Comparison of ENCODE assay signal across 1 cellular context in genomic region chr11:706957-707816, GRCh38.
TF ChIP-seq lines count a peak whose summit lies in the region.

No MANE protein-coding gene starts in this region.

TF ChIP-seq in HepG2, 621 proteins besides CTCF, POLR2A, EP300 and RAD21 (continued from another document and continues in another):
- TF ChIP-seq, protein P1, sequence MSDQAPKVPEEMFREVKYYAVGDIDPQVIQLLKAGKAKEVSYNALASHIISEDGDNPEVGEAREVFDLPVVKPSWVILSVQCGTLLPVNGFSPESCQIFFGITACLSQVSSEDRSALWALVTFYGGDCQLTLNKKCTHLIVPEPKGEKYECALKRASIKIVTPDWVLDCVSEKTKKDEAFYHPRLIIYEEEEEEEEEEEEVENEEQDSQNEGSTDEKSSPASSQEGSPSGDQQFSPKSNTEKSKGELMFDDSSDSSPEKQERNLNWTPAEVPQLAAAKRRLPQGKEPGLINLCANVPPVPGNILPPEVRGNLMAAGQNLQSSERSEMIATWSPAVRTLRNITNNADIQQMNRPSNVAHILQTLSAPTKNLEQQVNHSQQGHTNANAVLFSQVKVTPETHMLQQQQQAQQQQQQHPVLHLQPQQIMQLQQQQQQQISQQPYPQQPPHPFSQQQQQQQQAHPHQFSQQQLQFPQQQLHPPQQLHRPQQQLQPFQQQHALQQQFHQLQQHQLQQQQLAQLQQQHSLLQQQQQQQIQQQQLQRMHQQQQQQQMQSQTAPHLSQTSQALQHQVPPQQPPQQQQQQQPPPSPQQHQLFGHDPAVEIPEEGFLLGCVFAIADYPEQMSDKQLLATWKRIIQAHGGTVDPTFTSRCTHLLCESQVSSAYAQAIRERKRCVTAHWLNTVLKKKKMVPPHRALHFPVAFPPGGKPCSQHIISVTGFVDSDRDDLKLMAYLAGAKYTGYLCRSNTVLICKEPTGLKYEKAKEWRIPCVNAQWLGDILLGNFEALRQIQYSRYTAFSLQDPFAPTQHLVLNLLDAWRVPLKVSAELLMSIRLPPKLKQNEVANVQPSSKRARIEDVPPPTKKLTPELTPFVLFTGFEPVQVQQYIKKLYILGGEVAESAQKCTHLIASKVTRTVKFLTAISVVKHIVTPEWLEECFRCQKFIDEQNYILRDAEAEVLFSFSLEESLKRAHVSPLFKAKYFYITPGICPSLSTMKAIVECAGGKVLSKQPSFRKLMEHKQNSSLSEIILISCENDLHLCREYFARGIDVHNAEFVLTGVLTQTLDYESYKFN (CRISPR knock-in tag; conservative IDR thresholded peaks at IDR 0.05): peak; percentile 98
- TF ChIP-seq RCOR2 (CRISPR knock-in tag; IDR thresholded peaks at IDR 0.05): peak; percentile 69; the same call in 1 of the 2 replicates
- 0 out of 2 replicates have a peak, but pooled peaks have one; percentile 16 for TF ChIP-seq RFX5 (IDR thresholded peaks at IDR 0.05; ENCODE audit: low read depth, low read length)
- TF ChIP-seq ZSCAN22 (CRISPR knock-in tag; IDR thresholded peaks at IDR 0.05): 0 out of 2 replicates have a peak, but pooled peaks have one; percentile 51
- TF ChIP-seq FOXJ3 (CRISPR knock-in tag; IDR thresholded peaks at IDR 0.05; ENCODE audit: borderline replicate concordance): 0 out of 2 replicates have a peak, but pooled peaks have one; percentile 47
- peak; percentile 90 for TF ChIP-seq ZNF609 (CRISPR knock-in tag; IDR thresholded peaks at IDR 0.05; ENCODE audit: borderline replicate concordance)
- TF ChIP-seq ZNF713 (CRISPR knock-in tag; IDR thresholded peaks at IDR 0.05): peak; percentile 75; the same call in 1 of the 2 replicates
- TF ChIP-seq, protein P2, sequence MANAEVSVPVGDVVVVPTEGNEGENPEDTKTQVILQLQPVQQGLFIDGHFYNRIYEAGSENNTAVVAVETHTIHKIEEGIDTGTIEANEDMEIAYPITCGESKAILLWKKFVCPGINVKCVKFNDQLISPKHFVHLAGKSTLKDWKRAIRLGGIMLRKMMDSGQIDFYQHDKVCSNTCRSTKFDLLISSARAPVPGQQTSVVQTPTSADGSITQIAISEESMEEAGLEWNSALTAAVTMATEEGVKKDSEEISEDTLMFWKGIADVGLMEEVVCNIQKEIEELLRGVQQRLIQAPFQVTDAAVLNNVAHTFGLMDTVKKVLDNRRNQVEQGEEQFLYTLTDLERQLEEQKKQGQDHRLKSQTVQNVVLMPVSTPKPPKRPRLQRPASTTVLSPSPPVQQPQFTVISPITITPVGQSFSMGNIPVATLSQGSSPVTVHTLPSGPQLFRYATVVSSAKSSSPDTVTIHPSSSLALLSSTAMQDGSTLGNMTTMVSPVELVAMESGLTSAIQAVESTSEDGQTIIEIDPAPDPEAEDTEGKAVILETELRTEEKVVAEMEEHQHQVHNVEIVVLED (CRISPR knock-in tag; IDR thresholded peaks at IDR 0.05; ENCODE audit: borderline replicate concordance): no peak; the same call in 1 of the 2 replicates
- TF ChIP-seq, protein P3, sequence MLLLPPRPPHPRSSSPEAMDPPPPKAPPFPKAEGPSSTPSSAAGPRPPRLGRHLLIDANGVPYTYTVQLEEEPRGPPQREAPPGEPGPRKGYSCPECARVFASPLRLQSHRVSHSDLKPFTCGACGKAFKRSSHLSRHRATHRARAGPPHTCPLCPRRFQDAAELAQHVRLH (CRISPR knock-in tag; IDR thresholded peaks at IDR 0.05; ENCODE audit: borderline replicate concordance, low read depth): peak; percentile 46; the same call in 1 of the 2 replicates
- no peak; the same call in 1 of the 2 replicates for TF ChIP-seq SIX1 (CRISPR knock-in tag; IDR thresholded peaks at IDR 0.05; ENCODE audit: borderline replicate concordance)
- peak; percentile 83; the same call in 1 of the 2 replicates for TF ChIP-seq DMTF1 (CRISPR knock-in tag; IDR thresholded peaks at IDR 0.05)
- TF ChIP-seq, protein P4, sequence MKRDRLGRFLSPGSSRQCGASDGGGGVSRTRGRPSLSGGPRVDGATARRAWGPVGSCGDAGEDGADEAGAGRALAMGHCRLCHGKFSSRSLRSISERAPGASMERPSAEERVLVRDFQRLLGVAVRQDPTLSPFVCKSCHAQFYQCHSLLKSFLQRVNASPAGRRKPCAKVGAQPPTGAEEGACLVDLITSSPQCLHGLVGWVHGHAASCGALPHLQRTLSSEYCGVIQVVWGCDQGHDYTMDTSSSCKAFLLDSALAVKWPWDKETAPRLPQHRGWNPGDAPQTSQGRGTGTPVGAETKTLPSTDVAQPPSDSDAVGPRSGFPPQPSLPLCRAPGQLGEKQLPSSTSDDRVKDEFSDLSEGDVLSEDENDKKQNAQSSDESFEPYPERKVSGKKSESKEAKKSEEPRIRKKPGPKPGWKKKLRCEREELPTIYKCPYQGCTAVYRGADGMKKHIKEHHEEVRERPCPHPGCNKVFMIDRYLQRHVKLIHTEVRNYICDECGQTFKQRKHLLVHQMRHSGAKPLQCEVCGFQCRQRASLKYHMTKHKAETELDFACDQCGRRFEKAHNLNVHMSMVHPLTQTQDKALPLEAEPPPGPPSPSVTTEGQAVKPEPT (CRISPR knock-in tag; IDR thresholded peaks at IDR 0.05; ENCODE audit: low read depth): peak; percentile 59; the same call in 1 of the 2 replicates
- TF ChIP-seq SUZ12 (IDR thresholded peaks at IDR 0.05; ENCODE audit: low read depth, low read length): no peak
- no peak for TF ChIP-seq ATF2 (CRISPR knock-in tag; IDR thresholded peaks at IDR 0.05)
- peak; percentile 2; the same call in 1 of the 2 replicates for TF ChIP-seq ZNF460 (CRISPR knock-in tag; IDR thresholded peaks at IDR 0.05; ENCODE audit: borderline replicate concordance)
- peak; percentile 63; the same call in 1 of the 2 replicates for TF ChIP-seq IRF1 (CRISPR knock-in tag; IDR thresholded peaks at IDR 0.05; ENCODE audit: low read depth)
- TF ChIP-seq MEIS2 (CRISPR knock-in tag; IDR thresholded peaks at IDR 0.05): peak; percentile 17
- peak; percentile 83 for TF ChIP-seq JUND (CRISPR knock-in tag; IDR thresholded peaks at IDR 0.05)
- peak; percentile 10; the same call in 1 of the 2 replicates for TF ChIP-seq ZNF839 (CRISPR knock-in tag; IDR thresholded peaks at IDR 0.05; ENCODE audit: borderline replicate concordance)
- peak; percentile 68; the same call in 1 of the 2 replicates for TF ChIP-seq PHF8 (CRISPR knock-in tag; IDR thresholded peaks at IDR 0.05)
- TF ChIP-seq ZNF777 (CRISPR knock-in tag; IDR thresholded peaks at IDR 0.05): no peak; the same call in 1 of the 2 replicates
- no peak for TF ChIP-seq PTBP1 (IDR thresholded peaks at IDR 0.05; ENCODE audit: low read depth, low read length, poor library complexity, severe bottlenecking)
- TF ChIP-seq HDAC1 (CRISPR knock-in tag; IDR thresholded peaks at IDR 0.05): peak; percentile 93
- peak; percentile 75 for TF ChIP-seq ZNF770 (CRISPR knock-in tag; IDR thresholded peaks at IDR 0.05)
- TF ChIP-seq IRF9 (CRISPR knock-in tag; IDR thresholded peaks at IDR 0.05; ENCODE audit: borderline replicate concordance): peak; percentile 71; the same call in 1 of the 2 replicates
- TF ChIP-seq ZNF275 (CRISPR knock-in tag; IDR thresholded peaks at IDR 0.05; ENCODE audit: borderline replicate concordance): peak; percentile 40; the same call in 1 of the 2 replicates
- peak; percentile 36; the same call in 1 of the 2 replicates for TF ChIP-seq ZNF768 (CRISPR knock-in tag; IDR thresholded peaks at IDR 0.05)
- TF ChIP-seq GABPA (IDR thresholded peaks at IDR 0.05; ENCODE audit: low read depth, low read length): no peak
- TF ChIP-seq GABPA (CRISPR knock-in tag; IDR thresholded peaks at IDR 0.05; ENCODE audit: low read depth): peak; percentile 61
- no peak for TF ChIP-seq EHMT2 (IDR thresholded peaks at IDR 0.05; ENCODE audit: borderline replicate concordance, low read depth, low read length)
- TF ChIP-seq ZNF761 (CRISPR knock-in tag; conservative IDR thresholded peaks at IDR 0.05): peak; percentile 67; the same call in 1 of the 2 replicates
- TF ChIP-seq CENPX (CRISPR knock-in tag; IDR thresholded peaks at IDR 0.05): no peak
